Comparison of ENCODE assay signal across 31 cellular contexts in the genomic region with DNA sequence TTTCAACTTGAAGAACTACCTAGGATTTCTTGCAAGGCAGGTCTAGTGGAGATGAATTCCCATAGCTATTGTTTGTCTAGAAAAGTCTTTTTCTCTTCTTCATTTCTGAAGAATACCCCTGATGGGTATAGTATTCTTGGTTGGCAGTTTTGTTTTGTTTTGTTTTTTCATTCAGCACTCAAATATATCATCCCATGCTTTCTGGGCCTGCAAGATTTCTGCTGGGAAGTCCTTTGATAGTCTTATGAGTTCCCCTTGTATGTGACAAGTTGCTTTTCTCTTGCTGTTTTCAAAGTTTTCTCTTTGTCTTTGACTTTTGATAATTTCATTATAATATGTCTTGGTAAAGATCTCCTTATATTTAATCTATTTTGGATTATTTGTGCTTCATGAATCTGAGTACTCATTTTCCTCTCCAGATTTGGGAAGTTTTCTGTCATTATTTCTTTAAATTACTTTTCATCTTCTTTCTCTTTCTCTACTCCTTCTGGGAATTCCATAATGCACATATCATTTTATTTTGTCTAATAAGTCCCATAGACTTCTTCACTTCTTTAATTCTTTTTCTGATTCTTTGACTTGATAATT.
DNase-seq lines count a peak whose midpoint lies in the region; ATAC-seq, FAIRE-seq and TF ChIP-seq lines count a peak whose summit lies in the region.
"Had no signal": no experiment of that assay in that cellular context is flagged by ENCODE, and none has a peak within 500 bp of the region (broad histone marks: within the 10 kb centered on the region; RNA-seq: fewer than 3 reads in every experiment).

No MANE protein-coding gene starts in this region.

- no peak overlapping the region for H3K27ac ChIP-seq in HEK293 (ENCODE audit: extremely low read depth, low read depth, low read length)
- H3K27ac ChIP-seq in small intestine (ENCODE audit: low read depth in 1 of 2, low read length in 1 of 2), result no peak overlapping the region
- H3K27ac ChIP-seq in PC-3 (ENCODE audit: low read length), result no peak overlapping the region
- H3K27ac ChIP-seq: 22Rv1; A549; BLaER1; BLaER1 treated with 17β-estradiol and CSF1 and Interleukin-3, amounts not matched to agents 10 nM and 100 nM; C4-2B had no signal

- H3K4me3 ChIP-seq in HEK293 (ENCODE audit: low read depth, low read length), result no peak overlapping the region
- no peak overlapping the region for H3K4me3 ChIP-seq in small intestine (ENCODE audit: low read depth in 1 of 2, low read length in 2 of 2)
- no peak overlapping the region for H3K4me3 ChIP-seq in PC-3 (ENCODE audit: low read length)
- H3K4me3 ChIP-seq: A549; BLaER1; BLaER1 treated with 17β-estradiol and CSF1 and Interleukin-3, amounts not matched to agents 10 nM and 100 nM had no signal

- DNase-seq in small intestine, result no peak
- no peak for DNase-seq in PC-3
- no peak for DNase-seq in NK-92 treated with Interleukin-12 subunit alpha and Interleukin-12 subunit beta, amount 100 ng/mL, for 24 hours (lab: John Stamatoyannopoulos, UW)
- DNase-seq: 8988T; ACHN; AML-193; BE2C; C1 segment of cervical spinal cord; Caco-2; Calu3; CD4-positive, alpha-beta memory T cell; CD4-positive, alpha-beta T cell; CD4-positive, CD25-positive, alpha-beta regulatory T cell; CD8-positive, alpha-beta memory T cell; CD8-positive, alpha-beta T cell; COR-L47; DMS 273 treated with DMSO at 0.1 percent for 48 hours; DMS153; DMS53; DMS79; DMS79 treated with DMSO at 0.1 percent for 48 hours; DND-41; EL had no signal

- no peak overlapping the region for H3K4me2 ChIP-seq in PC-3 (ENCODE audit: low read length)
- H3K4me2 ChIP-seq: A549; BLaER1; BLaER1 treated with 17β-estradiol and CSF1 and Interleukin-3, amounts not matched to agents 10 nM and 100 nM had no signal

- H3K27me3 ChIP-seq in small intestine (ENCODE audit: control insufficient read depth in 2 of 2, insufficient read depth in 2 of 2, low read length in 2 of 2) (no peaks in the 10 kb centered on the region), PC-3 (ENCODE audit: low read length) (0 out of 2 replicates have a peak, but pooled peaks cover 5% of the 10 kb centered on the region)
- H3K27me3 ChIP-seq: BE2C; BLaER1; BLaER1 treated with 17β-estradiol and CSF1 and Interleukin-3, amounts not matched to agents 10 nM and 100 nM had no signal

- POLR2A ChIA-PET in HEK293 (lab: Yijun Ruan, JAX), result no interaction called here
- POLR2A ChIA-PET in PC-3 (lab: Charles Lee; ENCODE audit: unreplicated experiment), result no interaction called here

- no peaks in the 10 kb centered on the region for H3K79me2 ChIP-seq in PC-3 (ENCODE audit: low read length)

- no peak for ATAC-seq in PC-3
- ATAC-seq: A549; CD8-positive, alpha-beta T cell had no signal

- FAIRE-seq in small intestine (lab: Jason Lieb, UNC), result peak; percentile 5
- FAIRE-seq: A204.1, A549, D721Med had no signal

- no peaks in the 10 kb centered on the region for H3K4me1 ChIP-seq in HEK293 (ENCODE audit: control insufficient read depth, insufficient read depth, low read length)
- no peaks in the 10 kb centered on the region for H3K4me1 ChIP-seq in small intestine (ENCODE audit: control insufficient read depth in 2 of 2, insufficient read depth in 1 of 2, low read depth in 1 of 2, low read length in 1 of 2)
- no peaks in the 10 kb centered on the region for H3K4me1 ChIP-seq in PC-3 (ENCODE audit: insufficient read depth, low read length)
- H3K4me1 ChIP-seq: A549; BE2C; BLaER1; BLaER1 treated with 17β-estradiol and CSF1 and Interleukin-3, amounts not matched to agents 10 nM and 100 nM; Caco-2 had no signal

- no peaks in the 10 kb centered on the region for H3F3A ChIP-seq in PC-3 (ENCODE audit: low read length, unreplicated experiment)

- H3K36me3 ChIP-seq in HEK293 (ENCODE audit: control insufficient read depth in 2 of 2, insufficient read depth in 1 of 2, low read length in 2 of 2) (no peaks in the 10 kb centered on the region), small intestine (ENCODE audit: control insufficient read depth in 2 of 2, insufficient read depth in 2 of 2, low read length in 2 of 2) (no peaks in the 10 kb centered on the region), PC-3 (ENCODE audit: low read depth, low read length) (no peaks in the 10 kb centered on the region)
- H3K36me3 ChIP-seq: BE2C; BLaER1; BLaER1 treated with 17β-estradiol and CSF1 and Interleukin-3, amounts not matched to agents 10 nM and 100 nM had no signal

- TF ChIP-seq CTCF in HEK293 (tag by site-specific recombination; IDR thresholded peaks at IDR 0.05) (no peak), PC-3 (conservative IDR thresholded peaks at IDR 0.05; ENCODE audit: low read depth, low read length) (no peak)

- H3K9ac ChIP-seq in PC-3 (ENCODE audit: low read length), result no peak overlapping the region
- H3K9ac ChIP-seq: BLaER1; BLaER1 treated with 17β-estradiol and CSF1 and Interleukin-3, amounts not matched to agents 10 nM and 100 nM had no signal

- intact Hi-C loops in PC-3 (cut with micrococcal nuclease), result no loop called here

- no peaks in the 10 kb centered on the region for H3K9me3 ChIP-seq in HEK293 (ENCODE audit: control insufficient read depth, insufficient read depth, low read depth, low read length)
- H3K9me3 ChIP-seq in small intestine (ENCODE audit: control insufficient read depth, low read depth), result peaks cover 2% of the 10 kb centered on the region
- no peaks in the 10 kb centered on the region for H3K9me3 ChIP-seq in PC-3 (ENCODE audit: low read length)
- H3K9me3 ChIP-seq: A549, BE2C, Caco-2 had no signal

- no TSS peak for BruUV-seq in PC-3 (replicated peaks; lab: Mats Ljungman, UMichigan)

- H2AFZ ChIP-seq in PC-3 (ENCODE audit: low read length), result no peak overlapping the region

- no peaks in the 10 kb centered on the region for H4K20me1 ChIP-seq in PC-3 (ENCODE audit: low read length)
- H4K20me1 ChIP-seq: BLaER1; BLaER1 treated with 17β-estradiol and CSF1 and Interleukin-3, amounts not matched to agents 10 nM and 100 nM had no signal

- no peaks in the 10 kb centered on the region for H3K9me2 ChIP-seq in PC-3 (replicated peaks; ENCODE audit: low read length)

- CTCF ChIA-PET in HEK293 (lab: Yijun Ruan, JAX), result interaction anchor here (0.8 kb wide), 1 partner anchor 323 kb away, joined by 3 read pairs; no protein-coding TSS in a partner anchor
- CTCF ChIA-PET in PC-3 (lab: Charles Lee), result no interaction called here

TF ChIP-seq in HEK293, 187 proteins besides CTCF, POLR2A, EP300 and RAD21 (continues in another document):
- TF ChIP-seq, protein P1, sequence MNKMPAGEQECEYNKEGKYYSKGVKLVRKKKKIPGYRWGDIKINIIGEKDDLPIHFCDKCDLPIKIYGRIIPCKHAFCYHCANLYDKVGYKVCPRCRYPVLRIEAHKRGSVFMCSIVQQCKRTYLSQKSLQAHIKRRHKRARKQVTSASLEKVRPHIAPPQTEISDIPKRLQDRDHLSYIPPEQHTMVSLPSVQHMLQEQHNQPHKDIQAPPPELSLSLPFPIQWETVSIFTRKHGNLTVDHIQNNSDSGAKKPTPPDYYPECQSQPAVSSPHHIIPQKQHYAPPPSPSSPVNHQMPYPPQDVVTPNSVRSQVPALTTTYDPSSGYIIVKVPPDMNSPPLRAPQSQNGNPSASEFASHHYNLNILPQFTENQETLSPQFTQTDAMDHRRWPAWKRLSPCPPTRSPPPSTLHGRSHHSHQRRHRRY (tag by site-specific recombination; IDR thresholded peaks at IDR 0.05), result no peak
- no peak for TF ChIP-seq ZNF223 (tag by site-specific recombination; IDR thresholded peaks at IDR 0.05)
- TF ChIP-seq, protein P2, sequence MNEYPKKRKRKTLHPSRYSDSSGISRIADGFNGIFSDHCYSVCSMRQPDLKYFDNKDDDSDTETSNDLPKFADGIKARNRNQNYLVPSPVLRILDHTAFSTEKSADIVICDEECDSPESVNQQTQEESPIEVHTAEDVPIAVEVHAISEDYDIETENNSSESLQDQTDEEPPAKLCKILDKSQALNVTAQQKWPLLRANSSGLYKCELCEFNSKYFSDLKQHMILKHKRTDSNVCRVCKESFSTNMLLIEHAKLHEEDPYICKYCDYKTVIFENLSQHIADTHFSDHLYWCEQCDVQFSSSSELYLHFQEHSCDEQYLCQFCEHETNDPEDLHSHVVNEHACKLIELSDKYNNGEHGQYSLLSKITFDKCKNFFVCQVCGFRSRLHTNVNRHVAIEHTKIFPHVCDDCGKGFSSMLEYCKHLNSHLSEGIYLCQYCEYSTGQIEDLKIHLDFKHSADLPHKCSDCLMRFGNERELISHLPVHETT (tag by site-specific recombination; IDR thresholded peaks at IDR 0.05), result no peak
- TF ChIP-seq TRIM28 (IDR thresholded peaks at IDR 0.05; ENCODE audit: borderline replicate concordance, low read length), result peak; percentile 93
- TF ChIP-seq SETDB1 (IDR thresholded peaks at IDR 0.05; ENCODE audit: insufficient read length, low read length), result peak; percentile 99
- no peak for TF ChIP-seq ZNF280C (tag by site-specific recombination; IDR thresholded peaks at IDR 0.05)
- TF ChIP-seq GLIS2 (tag by site-specific recombination; IDR thresholded peaks at IDR 0.05), result no peak
- TF ChIP-seq ZSCAN16 (tag by site-specific recombination; IDR thresholded peaks at IDR 0.05), result no peak
- no peak for TF ChIP-seq ZNF600 (tag by site-specific recombination; IDR thresholded peaks at IDR 0.05)
- TF ChIP-seq, protein P3, sequence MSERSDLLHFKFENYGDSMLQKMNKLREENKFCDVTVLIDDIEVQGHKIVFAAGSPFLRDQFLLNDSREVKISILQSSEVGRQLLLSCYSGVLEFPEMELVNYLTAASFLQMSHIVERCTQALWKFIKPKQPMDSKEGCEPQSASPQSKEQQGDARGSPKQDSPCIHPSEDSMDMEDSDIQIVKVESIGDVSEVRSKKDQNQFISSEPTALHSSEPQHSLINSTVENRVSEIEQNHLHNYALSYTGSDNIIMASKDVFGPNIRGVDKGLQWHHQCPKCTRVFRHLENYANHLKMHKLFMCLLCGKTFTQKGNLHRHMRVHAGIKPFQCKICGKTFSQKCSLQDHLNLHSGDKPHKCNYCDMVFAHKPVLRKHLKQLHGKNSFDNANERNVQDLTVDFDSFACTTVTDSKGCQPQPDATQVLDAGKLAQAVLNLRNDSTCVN (tag by site-specific recombination; optimal IDR thresholded peaks at IDR 0.05), result no peak
